In the genomic region with DNA sequence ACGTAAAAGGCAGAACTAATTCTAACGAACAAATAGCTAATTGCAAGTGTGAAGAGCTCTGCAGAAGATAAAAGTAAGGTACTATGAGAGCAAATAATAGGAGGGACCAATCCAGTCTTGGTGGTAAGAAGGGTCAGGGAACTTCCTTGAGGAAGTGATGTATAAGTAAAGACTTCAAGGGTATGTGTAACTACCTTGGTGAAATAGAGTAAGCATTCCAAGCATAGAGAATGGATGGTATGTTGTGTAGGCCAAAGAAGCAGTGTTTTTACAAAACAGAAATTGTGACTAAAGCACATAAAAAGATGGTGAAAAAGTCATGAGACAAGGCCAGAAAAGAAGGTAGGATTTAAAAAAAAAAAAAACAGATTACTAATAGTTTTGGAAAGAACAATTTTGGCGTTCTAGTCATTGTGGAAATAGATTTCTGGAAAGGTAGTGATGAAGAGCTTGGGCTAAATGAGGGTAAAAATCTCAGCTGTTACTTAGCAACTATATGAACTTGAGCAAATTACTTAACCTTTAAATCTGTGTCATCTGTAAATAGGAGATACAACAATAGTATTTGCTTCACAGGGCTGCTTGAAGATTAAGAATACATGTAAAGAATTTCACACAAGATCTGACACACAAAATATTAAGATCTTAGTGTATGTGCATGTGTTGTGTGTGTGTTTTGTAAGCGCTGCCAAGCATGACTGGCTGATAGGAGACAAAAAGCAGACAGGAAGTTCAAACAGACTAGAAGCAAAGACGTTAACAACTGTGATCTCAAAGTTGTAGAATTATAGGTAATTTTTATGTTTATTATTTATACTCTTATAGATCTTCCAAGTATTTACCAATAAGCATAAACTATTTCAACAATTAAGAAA, we compare ENCODE assay signal across 17 cellular contexts.
DNase-seq lines count a peak whose midpoint lies in the region; ATAC-seq, FAIRE-seq and TF ChIP-seq lines count a peak whose summit lies in the region.
"Had no signal": no experiment of that assay in that cellular context is flagged by ENCODE, and none has a peak within 500 bp of the region (broad histone marks: within the 10 kb centered on the region; RNA-seq: fewer than 3 reads in every experiment).

No MANE protein-coding gene starts in this region.

- H3K4me2 ChIP-seq in mesenchymal stem cell (ENCODE audit: low read length, poor library complexity, severe bottlenecking), result no peak overlapping the region

- H4K8ac ChIP-seq in mesenchymal stem cell (ENCODE audit: low read length), result no peak overlapping the region

- peaks cover 3% of the 10 kb centered on the region for H3K9me3 Mint-ChIP-seq in endodermal cell
- H3K9me3 Mint-ChIP-seq: activated T-helper 17 cell treated with anti-CD3 and anti-CD28 coated beads, Interleukin-2, amount 50 U/mL, for 72 hours had no signal

- 90% methylated on average over 5 of the region's 5 CpGs for WGBS in HUES64
- WGBS in mesenchymal stem cell, result 87% methylated on average over 3 of the region's 5 CpGs
- 97% methylated on average over 3 to 4 of the region's 5 CpGs for WGBS in endodermal cell (ENCODE audit: insufficient coverage in 1 of 2, insufficient read length in 1 of 2), 2 experiments

- no peak overlapping the region for H3K14ac ChIP-seq in mesenchymal stem cell (ENCODE audit: low read length in 2 of 2)

- H3K4me1 ChIP-seq in HUES64 (ENCODE audit: insufficient read depth, low read length), result peaks cover 63% of the 10 kb centered on the region
- peaks cover 12% of the 10 kb centered on the region for H3K4me1 ChIP-seq in mesenchymal stem cell (ENCODE audit: control insufficient read depth, insufficient read depth, low read depth, low read length)
- H3K4me1 ChIP-seq in endodermal cell (ENCODE audit: control insufficient read depth, insufficient read depth, low read length), result peaks cover 2% of the 10 kb centered on the region
- H3K4me1 ChIP-seq: body of pancreas had no signal

- H4K91ac ChIP-seq in mesenchymal stem cell (ENCODE audit: low read length), result no peak overlapping the region

- peaks cover 6% of the 10 kb centered on the region; the same call in 1 of the 2 replicates for H3K36me3 ChIP-seq in HUES64 (ENCODE audit: insufficient read depth, low read length)
- no peaks in the 10 kb centered on the region for H3K36me3 ChIP-seq in bronchial epithelial cell (ENCODE audit: control insufficient read depth, insufficient read depth, low read length)
- H3K36me3 ChIP-seq in mesenchymal stem cell (ENCODE audit: control insufficient read depth in 1 of 2, insufficient read depth in 2 of 2, low read depth in 1 of 2, low read length in 2 of 2), result peaks cover 0 to 7% of the 10 kb centered on the region in 2 experiments
- peaks cover 4% of the 10 kb centered on the region for H3K36me3 ChIP-seq in endodermal cell (ENCODE audit: control insufficient read depth, insufficient read depth, low read length)

- CTCF ChIA-PET in AG04449 (lab: Yijun Ruan, JAX), result interaction anchor here (0.6 to 6.3 kb wide), 5 partner anchors 13 to 143 kb away, joined by 3 to 23 read pairs (median 3); no protein-coding TSS in a partner anchor

- H3K9me3 ChIP-seq in HUES64 (ENCODE audit: insufficient read depth, low read depth, low read length) (no peaks in the 10 kb centered on the region), mesenchymal stem cell (ENCODE audit: control insufficient read depth, low read length) (no peaks in the 10 kb centered on the region), endodermal cell (ENCODE audit: control insufficient read depth, low read length) (no peaks in the 10 kb centered on the region)
- H3K9me3 ChIP-seq: body of pancreas had no signal

- H3K9ac ChIP-seq in HUES64 (ENCODE audit: low read depth, low read length), result no peak overlapping the region
- peak overlapping the region; percentile 1 for H3K9ac ChIP-seq in mesenchymal stem cell (ENCODE audit: low read length)
- H3K9ac ChIP-seq in endodermal cell (ENCODE audit: extremely low read depth, low read length, poor library complexity, severe bottlenecking), result no peak overlapping the region

- no peak for ATAC-seq in GM19397 (IDR thresholded peaks at IDR 0.05; ENCODE audit: unreplicated experiment)
- ATAC-seq: activated T-helper 17 cell treated with anti-CD3 and anti-CD28 coated beads, Interleukin-2, amount 50 U/mL, for 72 hours; body of pancreas had no signal

- TF ChIP-seq CTCF in AG04449 (IDR thresholded peaks at IDR 0.05; ENCODE audit: insufficient read depth, low read length, missing control alignments), result no peak
- TF ChIP-seq CTCF in bronchial epithelial cell (IDR thresholded peaks at IDR 0.05; ENCODE audit: insufficient read depth, low read length, severe bottlenecking), result no peak
- TF ChIP-seq CTCF in endodermal cell (conservative IDR thresholded peaks at IDR 0.05), result no peak

- H3K4me1 Mint-ChIP-seq in endodermal cell, result peaks cover 24% of the 10 kb centered on the region
- H3K4me1 Mint-ChIP-seq: activated T-helper 17 cell treated with anti-CD3 and anti-CD28 coated beads, Interleukin-2, amount 50 U/mL, for 72 hours had no signal

- no peak overlapping the region for H2BK5ac ChIP-seq in mesenchymal stem cell (ENCODE audit: low read depth, low read length, poor library complexity, severe bottlenecking)

- no peak overlapping the region for H2BK15ac ChIP-seq in mesenchymal stem cell (ENCODE audit: low read depth, poor library complexity, severe bottlenecking)

- peaks cover 11% of the 10 kb centered on the region for H3K79me1 ChIP-seq in mesenchymal stem cell (replicated peaks; ENCODE audit: low read length, poor library complexity, severe bottlenecking)

- FAIRE-seq in bronchial epithelial cell (lab: Jason Lieb, UNC), result no peak

- H2AK5ac ChIP-seq in mesenchymal stem cell (ENCODE audit: low read length, severe bottlenecking), result no peak overlapping the region

- no peak overlapping the region for H3K18ac ChIP-seq in mesenchymal stem cell (ENCODE audit: low read depth in 1 of 2, low read length in 2 of 2)

- H3K27ac ChIP-seq in HUES64 (ENCODE audit: low read depth, low read length) (peak overlapping the region; percentile 42), mesenchymal stem cell (ENCODE audit: low read length, poor library complexity, severe bottlenecking) (peak overlapping the region; percentile 99), endodermal cell (ENCODE audit: low read depth, low read length) (no peak overlapping the region)
- H3K27ac ChIP-seq: body of pancreas had no signal

- no peaks in the 10 kb centered on the region for H3K27me3 Mint-ChIP-seq in endodermal cell (ENCODE audit: insufficient read depth)
- H3K27me3 Mint-ChIP-seq: activated T-helper 17 cell treated with anti-CD3 and anti-CD28 coated beads, Interleukin-2, amount 50 U/mL, for 72 hours had no signal

- no peak overlapping the region for H2BK12ac ChIP-seq in mesenchymal stem cell (ENCODE audit: low read length in 2 of 2)

- no peak overlapping the region for H2AFZ ChIP-seq in mesenchymal stem cell (ENCODE audit: low read depth, low read length)

- H3K27me3 ChIP-seq in HUES64 (ENCODE audit: insufficient read depth, low read length) (no peaks in the 10 kb centered on the region), bronchial epithelial cell (ENCODE audit: control insufficient read depth, insufficient read depth, low read length) (no peaks in the 10 kb centered on the region), mesenchymal stem cell (ENCODE audit: control insufficient read depth in 1 of 2, insufficient read depth in 1 of 2, low read length in 2 of 2) (no peaks in the 10 kb centered on the region), endodermal cell (ENCODE audit: control insufficient read depth, insufficient read depth, low read length, poor library complexity, severe bottlenecking) (no peaks in the 10 kb centered on the region)
- H3K27me3 ChIP-seq: body of pancreas had no signal

- H2BK120ac ChIP-seq in mesenchymal stem cell (ENCODE audit: low read depth, low read length), result no peak overlapping the region

- no peak overlapping the region for H3K4me3 ChIP-seq in AG04449 (ENCODE audit: low read depth, low read length)
- H3K4me3 ChIP-seq in HUES64 (ENCODE audit: low read length), result no peak overlapping the region
- no peak overlapping the region for H3K4me3 ChIP-seq in bronchial epithelial cell (ENCODE audit: low read depth, low read length)
- H3K4me3 ChIP-seq in mesenchymal stem cell (ENCODE audit: insufficient read depth in 1 of 2, low read depth in 1 of 2, low read length in 2 of 2), result no peak overlapping the region
- no peak overlapping the region for H3K4me3 ChIP-seq in endodermal cell (ENCODE audit: low read length)
- H3K4me3 ChIP-seq: body of pancreas had no signal

- H3K4me3 Mint-ChIP-seq in endodermal cell, result no peak overlapping the region
- H3K4me3 Mint-ChIP-seq: activated T-helper 17 cell treated with anti-CD3 and anti-CD28 coated beads, Interleukin-2, amount 50 U/mL, for 72 hours had no signal

- peaks cover 7% of the 10 kb centered on the region for H3K36me3 Mint-ChIP-seq in endodermal cell (ENCODE audit: low read depth)

- peak; percentile 59 for DNase-seq in AG04449 (ENCODE audit: low read depth, low spot score)
- DNase-seq in bronchial epithelial cell (ENCODE audit: low read depth), result peak; percentile 67
- peak; percentile 74 for DNase-seq in mesenchymal stem cell
- DNase-seq in NOMO-1 treated with dmso at 0.1 percent for 144 hours (lab: John Stamatoyannopoulos, UW; ENCODE audit: unreplicated experiment), result no peak
- DNase-seq in endodermal cell, result no peak
- DNase-seq in OCI-M1 (lab: John Stamatoyannopoulos, UW), result no peak
- DNase-seq: activated CD4-positive, alpha-beta T cell treated with anti-CD3 and anti-CD28 coated beads for 4 hours; body of pancreas; C1 segment of cervical spinal cord; GF-D8; NCI-H1105; NCI-H524; occipital lobe; stimulated activated naive CD4-positive, alpha-beta T cell had no signal

- H3K4ac ChIP-seq in mesenchymal stem cell (ENCODE audit: low read depth in 1 of 2, low read length in 2 of 2), result no peak overlapping the region

- H3K23ac ChIP-seq in mesenchymal stem cell (ENCODE audit: low read length in 2 of 2), result no peak overlapping the region

- POLR2A ChIA-PET in AG04449 (lab: Yijun Ruan, JAX), result interaction anchor here (0.6 to 1.0 kb wide), 2 partner anchors 38 to 428 kb away, joined by 3 to 6 read pairs; no protein-coding TSS in a partner anchor

- H3K27ac Mint-ChIP-seq in endodermal cell, result no peak overlapping the region
- H3K27ac Mint-ChIP-seq: activated T-helper 17 cell treated with anti-CD3 and anti-CD28 coated beads, Interleukin-2, amount 50 U/mL, for 72 hours had no signal

Comparison
In these comparisons a context has a peak if more than half of its experiments do, and no peak if none do; other contexts are left out.
1. DNase-seq: peak in AG04449 (single experiment), bronchial epithelial cell (single experiment) and mesenchymal stem cell (single experiment); none in NOMO-1 treated with dmso at 0.1 percent for 144 hours (single experiment), endodermal cell (single experiment) and OCI-M1 (single experiment).